17 cellular contexts compared by ENCODE assay signal in the genomic region with DNA sequence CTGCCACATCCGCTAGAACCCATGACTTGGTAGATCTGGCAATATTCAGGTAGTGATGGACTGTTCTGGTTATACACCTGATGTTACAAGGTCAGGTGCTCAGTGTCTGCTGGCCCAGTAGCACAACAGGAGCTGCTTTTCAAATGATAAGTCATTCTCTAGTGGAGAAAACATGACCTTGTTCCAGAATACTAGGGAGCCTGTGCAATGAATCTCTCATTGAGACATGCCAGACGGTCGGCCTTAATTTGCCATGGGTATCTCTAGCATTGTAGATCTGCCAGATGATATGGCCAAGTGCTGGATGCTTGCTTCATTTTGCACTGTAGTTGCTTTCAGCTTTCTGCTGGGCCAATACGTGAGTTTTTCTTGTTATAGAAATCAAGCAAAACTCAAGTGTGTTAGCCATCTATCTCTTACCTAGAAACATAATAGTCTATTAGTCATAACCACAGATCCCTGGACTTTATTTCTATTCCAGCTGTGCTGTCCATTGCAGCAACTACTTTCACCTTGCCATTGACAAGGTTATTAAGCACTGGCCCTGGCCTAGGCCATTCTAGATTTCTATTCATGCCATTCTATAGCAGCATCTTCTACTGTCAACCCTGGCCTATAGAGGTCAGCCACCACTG.
"Had no signal": no experiment of that assay in that cellular context is flagged by ENCODE, and none has a peak within 500 bp of the region (broad histone marks: within the 10 kb centered on the region; RNA-seq: fewer than 3 reads in every experiment).

No MANE protein-coding gene starts in this region.

- H3K36me3 ChIP-seq: left ventricle myocardium inferior, right atrium auricular region, tibial artery had no signal

- H3K4me1 ChIP-seq: left ventricle myocardium inferior, right atrium auricular region, tibial artery had no signal

- H3K27ac ChIP-seq: left ventricle myocardium inferior, right atrium auricular region, tibial artery, VCaP had no signal

- DNase-seq: activated CD4-positive, alpha-beta T cell treated with anti-CD3 and anti-CD28 coated beads, Interleukin-2, amount 10 ng/mL, durations not matched to agents 7 days and 5 days; activated CD4-positive, CD25-positive, alpha-beta regulatory T cell treated with anti-CD3 and anti-CD28 coated beads, Interleukin-2, amount 50 U/mL, for 72 hours; activated CD8-positive, alpha-beta T cell treated with anti-CD3 and anti-CD28 coated beads, Interleukin-2, amount 10 ng/mL, durations not matched to agents 7 days and 5 days; activated gamma-delta T cell treated with Interleukin-2 at 50 U/mL for 16 hours; effector CD4-positive, alpha-beta T cell; foreskin melanocyte; hippocampal formation; left ventricle myocardium inferior; midbrain; natural killer cell; stimulated activated CD4-positive, alpha-beta T cell treated with anti-CD3 and anti-CD28 coated beads, Interleukin-12 subunit alpha, Interleukin-12 subunit beta, amount 100 ng/mL, for 4 hours; stimulated activated CD4-positive, alpha-beta T cell treated with anti-CD3 and anti-CD28 coated beads, Interleukin-1b, Interleukin-23, amount 100 ng/mL, for 48 hours; substantia nigra; T-cell; tibial artery had no signal

- H3K4me3 ChIP-seq: left ventricle myocardium inferior, right atrium auricular region, tibial artery had no signal

- H3K27me3 ChIP-seq: right atrium auricular region, tibial artery had no signal

- ATAC-seq: activated CD8-positive, alpha-beta T cell treated with anti-CD3 and anti-CD28 coated beads, Interleukin-2, amount 10 ng/mL, durations not matched to agents 7 days and 5 days; natural killer cell; T-cell had no signal

- H3K9me3 ChIP-seq: left ventricle myocardium inferior, right atrium auricular region, tibial artery had no signal
